16 cellular contexts compared by ENCODE assay signal in the genomic region with DNA sequence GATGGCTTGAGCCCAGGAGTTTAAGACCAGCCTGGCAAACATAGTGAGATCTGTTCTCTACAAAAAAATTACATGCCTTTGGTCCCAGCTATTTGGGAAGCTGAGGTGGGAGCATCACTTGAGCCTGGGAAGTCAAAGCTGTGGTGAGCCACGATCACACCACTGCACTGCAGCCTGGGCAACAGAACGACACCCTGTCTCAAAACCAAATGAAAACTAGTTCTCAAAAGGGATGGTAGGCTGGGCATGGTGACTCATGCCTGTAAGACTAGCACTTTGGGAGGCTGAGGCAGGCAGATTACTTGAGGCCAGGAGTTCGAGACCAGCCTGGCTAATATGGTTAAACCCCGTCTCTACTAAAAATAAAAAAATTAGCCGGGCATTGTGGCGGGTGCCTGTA. TPM values are rescaled to one million over a fixed set of nuclear protein-coding genes. Genes with fewer than 3 reads are reported as not detected.
DNase-seq lines count a peak whose midpoint lies in the region; ATAC-seq, FAIRE-seq and TF ChIP-seq lines count a peak whose summit lies in the region.
"Had no signal": no experiment of that assay in that cellular context is flagged by ENCODE, and none has a peak within 500 bp of the region (broad histone marks: within the 10 kb centered on the region; RNA-seq: fewer than 3 reads in every experiment).

No MANE protein-coding gene starts in this region.

- intact Hi-C loops in kidney (cut with DNase I): no loop called here

- H4K20me1 ChIP-seq in neural progenitor cell (ENCODE audit: low read depth): no peaks in the 10 kb centered on the region

- no peak for DNase-seq in CD4-positive, CD25-positive, alpha-beta regulatory T cell
- DNase-seq in M059J (ENCODE audit: low read depth): peak; percentile 31
- no peak for DNase-seq in neural progenitor cell (ENCODE audit: low spot score)
- DNase-seq in OCI-M1 (lab: John Stamatoyannopoulos, UW): no peak
- DNase-seq in G401 (ENCODE audit: low spot score): no peak
- DNase-seq in kidney: no peak
- DNase-seq: activated CD4-positive, alpha-beta T cell treated with anti-CD3 and anti-CD28 coated beads, Interleukin-2, amount 50 U/mL, for 1 hour; colonic mucosa; gastrocnemius medialis; NCI-H2029 treated with DMSO at 0.1 percent for 48 hours; NCI-H524 treated with DMSO at 0.1 percent for 48 hours; SK-N-SH had no signal

- H3K27me3 ChIP-seq in CD4-positive, CD25-positive, alpha-beta regulatory T cell (ENCODE audit: control insufficient read depth, insufficient read depth, low read length): no peaks in the 10 kb centered on the region
- no peaks in the 10 kb centered on the region for H3K27me3 ChIP-seq in neural progenitor cell
- H3K27me3 ChIP-seq: colonic mucosa, gastrocnemius medialis had no signal

- no peak overlapping the region for H3K4me3 Mint-ChIP-seq in CD4-positive, CD25-positive, alpha-beta regulatory T cell
- no peak overlapping the region for H3K4me3 Mint-ChIP-seq in brain
- H3K4me3 Mint-ChIP-seq in neural progenitor cell: no peak overlapping the region
- H3K4me3 Mint-ChIP-seq: activated T-helper 1 cell treated with anti-CD3 and anti-CD28 coated beads, Interleukin-12 subunit alpha, Interleukin-12 subunit beta, Interleukin-2, Interleukin-4 antibody, amounts not matched to agents 30 ng/mL and 10 ng/mL and 1 ng/mL, durations not matched to agents 14 hours and 24 hours and 36 hours had no signal

- in situ Hi-C loops in G401 (cut with HindIII; ENCODE audit: low sequenced_read_pairs): no loop called here

- H3K79me2 ChIP-seq in neural progenitor cell (ENCODE audit: low read depth): peaks cover 61% of the 10 kb centered on the region

- TF ChIP-seq CTCF in brain (conservative IDR thresholded peaks at IDR 0.05) (no peak), neural progenitor cell (IDR thresholded peaks at IDR 0.05) (no peak), kidney (IDR thresholded peaks at IDR 0.05; ENCODE audit: borderline replicate concordance, extremely low read depth, insufficient read depth) (no peak)

- no peak overlapping the region for H2AFZ ChIP-seq in neural progenitor cell (replicated peaks)

- no peak overlapping the region for H3K4me3 ChIP-seq in CD4-positive, CD25-positive, alpha-beta regulatory T cell (ENCODE audit: low read depth, low read length)
- no peak overlapping the region for H3K4me3 ChIP-seq in neural progenitor cell
- H3K4me3 ChIP-seq in kidney (ENCODE audit: low read length in 2 of 2): no peak overlapping the region
- H3K4me3 ChIP-seq: colonic mucosa, gastrocnemius medialis had no signal

- H3K9me3 ChIP-seq in CD4-positive, CD25-positive, alpha-beta regulatory T cell (ENCODE audit: control insufficient read depth in 2 of 2, low read length in 2 of 2): no peaks in the 10 kb centered on the region
- H3K9me3 ChIP-seq in neural progenitor cell (ENCODE audit: low read depth): no peaks in the 10 kb centered on the region
- no peaks in the 10 kb centered on the region for H3K9me3 ChIP-seq in kidney (ENCODE audit: control insufficient read depth in 1 of 2, low read length in 2 of 2)
- H3K9me3 ChIP-seq: colonic mucosa, gastrocnemius medialis, SK-N-SH had no signal

- no peaks in the 10 kb centered on the region for H3K9me3 Mint-ChIP-seq in CD4-positive, CD25-positive, alpha-beta regulatory T cell
- H3K9me3 Mint-ChIP-seq in brain: no peaks in the 10 kb centered on the region
- H3K9me3 Mint-ChIP-seq in neural progenitor cell: no peaks in the 10 kb centered on the region
- H3K9me3 Mint-ChIP-seq: activated T-helper 1 cell treated with anti-CD3 and anti-CD28 coated beads, Interleukin-12 subunit alpha, Interleukin-12 subunit beta, Interleukin-2, Interleukin-4 antibody, amounts not matched to agents 30 ng/mL and 10 ng/mL and 1 ng/mL, durations not matched to agents 14 hours and 24 hours and 36 hours had no signal

- H3K27me3 Mint-ChIP-seq in CD4-positive, CD25-positive, alpha-beta regulatory T cell: no peaks in the 10 kb centered on the region
- H3K27me3 Mint-ChIP-seq in brain: no peaks in the 10 kb centered on the region
- H3K27me3 Mint-ChIP-seq in neural progenitor cell (ENCODE audit: insufficient read depth, low read depth): no peaks in the 10 kb centered on the region

- peaks cover 3% of the 10 kb centered on the region for H3F3A ChIP-seq in neural progenitor cell (ENCODE audit: low read depth)

- H3K9ac ChIP-seq in neural progenitor cell (no peak overlapping the region), kidney (ENCODE audit: low read length in 2 of 2) (no peak overlapping the region)
- H3K9ac ChIP-seq: SK-N-SH had no signal

- peaks cover 17% of the 10 kb centered on the region for H3K36me3 ChIP-seq in CD4-positive, CD25-positive, alpha-beta regulatory T cell (ENCODE audit: control insufficient read depth, insufficient read depth, low read length)
- peaks cover 6% of the 10 kb centered on the region for H3K36me3 ChIP-seq in neural progenitor cell
- peaks cover under 1 to 2% of the 10 kb centered on the region in 2 donors for H3K36me3 ChIP-seq in kidney (ENCODE audit: control insufficient read depth in 1 of 2, insufficient read depth in 2 of 2, low read length in 2 of 2)

- peaks cover 3 to 15% (median 8%) of the 10 kb centered on the region in 4 donors for H3K4me1 Mint-ChIP-seq in CD4-positive, CD25-positive, alpha-beta regulatory T cell
- no peaks in the 10 kb centered on the region for H3K4me1 Mint-ChIP-seq in brain
- no peaks in the 10 kb centered on the region for H3K4me1 Mint-ChIP-seq in neural progenitor cell

- H3K4me2 ChIP-seq in neural progenitor cell: no peak overlapping the region
- H3K4me2 ChIP-seq: SK-N-SH had no signal

- no peak for FAIRE-seq in kidney (lab: Jason Lieb, UNC)
- FAIRE-seq: TTC549 had no signal

- H3K27ac Mint-ChIP-seq in CD4-positive, CD25-positive, alpha-beta regulatory T cell: peak overlapping the region; percentile 6 to 81 (median 81)
- H3K27ac Mint-ChIP-seq in brain (peak overlapping the region in 3 of 5 experiments; percentile 51 to 75 (median 56)), neural progenitor cell (no peak overlapping the region)
- H3K27ac Mint-ChIP-seq: activated T-helper 1 cell treated with anti-CD3 and anti-CD28 coated beads, Interleukin-12 subunit alpha, Interleukin-12 subunit beta, Interleukin-2, Interleukin-4 antibody, amounts not matched to agents 30 ng/mL and 10 ng/mL and 1 ng/mL, durations not matched to agents 14 hours and 24 hours and 36 hours had no signal

- no peak for ATAC-seq in CD4-positive, CD25-positive, alpha-beta regulatory T cell (ENCODE audit: low read depth in 2 of 2)
- ATAC-seq in GM18498 (IDR thresholded peaks at IDR 0.05; ENCODE audit: unreplicated experiment): no peak
- ATAC-seq: gastrocnemius medialis had no signal

- H3K4me1 ChIP-seq in CD4-positive, CD25-positive, alpha-beta regulatory T cell (ENCODE audit: control insufficient read depth, insufficient read depth, low read length, poor library complexity, severe bottlenecking): no peaks in the 10 kb centered on the region
- no peaks in the 10 kb centered on the region for H3K4me1 ChIP-seq in neural progenitor cell
- no peaks in the 10 kb centered on the region for H3K4me1 ChIP-seq in kidney (ENCODE audit: control insufficient read depth in 1 of 2, insufficient read depth in 1 of 2, low read depth in 1 of 2, low read length in 2 of 2)
- H3K4me1 ChIP-seq: colonic mucosa had no signal

- H3K27ac ChIP-seq in CD4-positive, CD25-positive, alpha-beta regulatory T cell (ENCODE audit: insufficient read depth, low read length, poor library complexity, severe bottlenecking): no peak overlapping the region
- H3K27ac ChIP-seq in neural progenitor cell: peak overlapping the region; percentile 29
- no peak overlapping the region for H3K27ac ChIP-seq in kidney (ENCODE audit: low read depth in 2 of 2, low read length in 2 of 2)
- H3K27ac ChIP-seq: colonic mucosa had no signal

- H3K36me3 Mint-ChIP-seq in CD4-positive, CD25-positive, alpha-beta regulatory T cell: peaks cover 4% of the 10 kb centered on the region
- H3K36me3 Mint-ChIP-seq in brain (peaks cover 60% of the 10 kb centered on the region), neural progenitor cell (peaks cover 6% of the 10 kb centered on the region)

RNA-seq across cellular contexts. Expression of a gene that starts 31.1 kb away (rescaled TPM):
- total RNA-seq in CD4-positive, CD25-positive, alpha-beta regulatory T cell: 29.6 TPM
- 10 to 100 TPM in 3 of 4 donors, 1 to 10 TPM in 1; 9.5 to 15.5 (median 12.1) TPM for polyA plus RNA-seq in CD4-positive, CD25-positive, alpha-beta regulatory T cell
- 9.0 and 10.6 TPM in 2 replicates for total RNA-seq in M059J (2014; rRNA removed; shearing (Covaris generic))
- polyA plus RNA-seq in brain (ENCODE audit: insufficient read depth, low read depth, low replicate concordance) (14.6 TPM), kidney (ENCODE audit: insufficient read depth, low read depth, low replicate concordance) (4.5 TPM)
- total RNA-seq in neural progenitor cell (ENCODE audit: low replicate concordance) (16.6 and 22.9 TPM in 2 replicates), kidney (16.6 TPM)
- total RNA-seq in G401 (2014; rRNA removed; shearing (Covaris generic)): 17.2 and 31.4 TPM in 2 replicates

RNA-seq across cellular contexts. Expression of a gene that starts 46.5 kb away (rescaled TPM):
- 59.1 TPM for total RNA-seq in CD4-positive, CD25-positive, alpha-beta regulatory T cell
- 10 to 100 TPM; 29.7 to 38.6 (median 33.6) TPM for polyA plus RNA-seq in CD4-positive, CD25-positive, alpha-beta regulatory T cell
- total RNA-seq in M059J (2014; rRNA removed; shearing (Covaris generic)): 5.2 and 9.3 TPM in 2 replicates
- polyA plus RNA-seq in brain (ENCODE audit: insufficient read depth, low read depth, low replicate concordance) (56.2 TPM), kidney (ENCODE audit: insufficient read depth, low read depth, low replicate concordance) (18.3 TPM)
- total RNA-seq in neural progenitor cell (ENCODE audit: low replicate concordance) (31.0 and 60.9 TPM in 2 replicates), kidney (44.1 TPM)
- 6.0 and 13.1 TPM in 2 replicates for total RNA-seq in G401 (2014; rRNA removed; shearing (Covaris generic))
